8 cellular contexts compared by ENCODE assay signal in genomic region chr15:99059010-99059981, GRCh38. TPM values are rescaled to one million over a fixed set of nuclear protein-coding genes. Genes with fewer than 3 reads are reported as not detected.
DNase-seq lines count a peak whose midpoint lies in the region; ATAC-seq and TF ChIP-seq lines count a peak whose summit lies in the region.

No MANE protein-coding gene starts in this region.

- peak; percentile 64 for ATAC-seq in HG02943 (IDR thresholded peaks at IDR 0.05; ENCODE audit: low read depth, unreplicated experiment)

- peak; percentile 48 for TF ChIP-seq CTCF in epithelial cell of proximal tubule (conservative IDR thresholded peaks at IDR 0.05; ENCODE audit: low read depth, low read length)

- H3K4me3 ChIP-seq in epithelial cell of proximal tubule (ENCODE audit: low read depth, low read length) = peak overlapping the region; percentile 58

- peak; percentile 7 to 44 (median 28) for DNase-seq in stimulated activated naive CD4-positive, alpha-beta T cell (lab: John Stamatoyannopoulos, UW)
- DNase-seq in stimulated activated naive CD4-positive, alpha-beta T cell treated with Interleukin-2 at 50 U/mL for 16 hours (lab: John Stamatoyannopoulos, UW) = no peak
- DNase-seq in NCI-H345 treated with DMSO at 0.1 percent for 48 hours (lab: John Stamatoyannopoulos, UW; ENCODE audit: unreplicated experiment) (peak; percentile 8), activated T-cell treated with anti-CD3 and anti-CD28 coated beads for 4 hours (peak; percentile 7), epithelial cell of proximal tubule (ENCODE audit: low read depth) (no peak), midbrain (lab: John Stamatoyannopoulos, UW) (peak; percentile 66)
- peak; percentile 16 for DNase-seq in stimulated activated CD8-positive, alpha-beta memory T cell treated with anti-CD3 and anti-CD28 coated beads, Interleukin-4, amount 100 ng/mL, for 24 hours (ENCODE audit: low read depth)

RNA-seq across cellular contexts. Expression of gene SYNM, which starts 45.6 kb away (rescaled TPM):
- 2.1 and 2.8 TPM in 2 replicates for total RNA-seq in epithelial cell of proximal tubule

RNA-seq across cellular contexts. Expression of gene PGPEP1L, which starts 51.7 kb away (rescaled TPM):
- total RNA-seq in epithelial cell of proximal tubule = 1.4 TPM in 1 of 2 replicates, not detected in the other

Comparison
In these comparisons a context has a peak if more than half of its experiments do, and no peak if none do; other contexts are left out.
1. DNase-seq: peak in stimulated activated naive CD4-positive, alpha-beta T cell (6 of 6), NCI-H345 treated with DMSO at 0.1 percent for 48 hours (single experiment), activated T-cell treated with anti-CD3 and anti-CD28 coated beads for 4 hours (single experiment), midbrain (single experiment) and stimulated activated CD8-positive, alpha-beta memory T cell treated with anti-CD3 and anti-CD28 coated beads, Interleukin-4, amount 100 ng/mL, for 24 hours (single experiment); none in stimulated activated naive CD4-positive, alpha-beta T cell treated with Interleukin-2 at 50 U/mL for 16 hours (single experiment) and epithelial cell of proximal tubule (single experiment).